ENCODE assay signal across 21 cellular contexts in genomic region chr3:22555753-22556152, GRCh38.
"Had no signal": no experiment of that assay in that cellular context is flagged by ENCODE, and none has a peak within 500 bp of the region (broad histone marks: within the 10 kb centered on the region; RNA-seq: fewer than 3 reads in every experiment).

No MANE protein-coding gene starts in this region.

- H3K9me3 ChIP-seq: sigmoid colon, stomach, suprapubic skin, transverse colon, vagina had no signal

- H3K27me3 ChIP-seq: sigmoid colon, stomach, suprapubic skin, transverse colon, vagina had no signal

- H3K4me3 ChIP-seq: sigmoid colon, smooth muscle cell, stomach, suprapubic skin, transverse colon, vagina had no signal

- ATAC-seq: activated CD8-positive, alpha-beta T cell treated with anti-CD3 and anti-CD28 coated beads, Interleukin-2, amount 10 ng/mL, durations not matched to agents 7 days and 5 days; activated naive CD4-positive, alpha-beta T cell treated with anti-CD3 and anti-CD28 coated beads, Interleukin-2, amount 50 U/mL, for 72 hours; left lobe of liver; naive thymus-derived CD8-positive, alpha-beta T cell had no signal

- H3K36me3 ChIP-seq: sigmoid colon, stomach, suprapubic skin, transverse colon, vagina, WERI-Rb-1 had no signal

- DNase-seq: activated CD4-positive, alpha-beta T cell treated with anti-CD3 and anti-CD28 coated beads, Interleukin-2, amount 10 ng/mL, durations not matched to agents 7 days and 5 days; activated CD4-positive, CD25-positive, alpha-beta regulatory T cell treated with anti-CD3 and anti-CD28 coated beads, Interleukin-2, amount 50 U/mL, for 72 hours; activated CD8-positive, alpha-beta T cell treated with anti-CD3 and anti-CD28 coated beads, Interleukin-2, amount 10 ng/mL, durations not matched to agents 7 days and 5 days; aorta; dermis blood vessel endothelial cell; effector memory CD4-positive, alpha-beta T cell; foreskin melanocyte; kidney; mammary epithelial cell; naive thymus-derived CD8-positive, alpha-beta T cell; retina; sigmoid colon; stimulated activated CD4-positive, alpha-beta T cell treated with anti-CD3 and anti-CD28 coated beads, Interleukin-15, amount 100 ng/mL, for 24 hours; stomach; transverse colon; WERI-Rb-1 had no signal

- H3K27ac ChIP-seq: sigmoid colon, stomach, suprapubic skin, transverse colon, vagina, WERI-Rb-1 had no signal

- H3K4me1 ChIP-seq: sigmoid colon, stomach, suprapubic skin, transverse colon, vagina had no signal
